ENCODE assay signal across 23 cellular contexts in genomic region chr4:1866095-1866755, GRCh38. TPM values are rescaled to one million over a fixed set of nuclear protein-coding genes. Genes with fewer than 3 reads are reported as not detected.
DNase-seq lines count a peak whose midpoint lies in the region; TF ChIP-seq lines count a peak whose summit lies in the region.
"Had no signal": no experiment of that assay in that cellular context is flagged by ENCODE, and none has a peak within 500 bp of the region (broad histone marks: within the 10 kb centered on the region; RNA-seq: fewer than 3 reads in every experiment).

No MANE protein-coding gene starts in this region.

- no peak for TF ChIP-seq CTCF in osteoblast (IDR thresholded peaks at IDR 0.05; ENCODE audit: extremely low read depth, low read depth, low read length)

- H3K27me3 ChIP-seq in osteoblast (ENCODE audit: insufficient read depth, low read length) = peaks cover 9% of the 10 kb centered on the region

- no peaks in the 10 kb centered on the region for H3K36me3 ChIP-seq in osteoblast (ENCODE audit: insufficient read depth, low read length)

- H3K4me1 ChIP-seq in osteoblast (ENCODE audit: insufficient read depth, low read length) = peaks cover 5% of the 10 kb centered on the region

- no peaks in the 10 kb centered on the region for H3K79me2 ChIP-seq in osteoblast (ENCODE audit: insufficient read depth, low read length)

- H3K4me2 ChIP-seq in osteoblast (ENCODE audit: insufficient read depth, low read length) = no peak overlapping the region

- no peak overlapping the region for H3K4me3 ChIP-seq in osteoblast (ENCODE audit: insufficient read depth, low read length)
- H3K4me3 ChIP-seq: lung had no signal

- peak; percentile 57 for DNase-seq in DMS 273 (lab: John Stamatoyannopoulos, UW; ENCODE audit: unreplicated experiment)
- DNase-seq in DMS 273 treated with DMSO at 0.1 percent for 48 hours (lab: John Stamatoyannopoulos, UW) = no peak
- peak; percentile 27 for DNase-seq in NCI-H2171 (lab: John Stamatoyannopoulos, UW)
- peak; percentile 19 for DNase-seq in RPMI8226
- DNase-seq in osteoblast (ENCODE audit: insufficient read length, low spot score, missing footprints) = peak; percentile 62
- no peak for DNase-seq in NOMO-1 treated with DMSO at 0.1 percent for 48 hours (lab: John Stamatoyannopoulos, UW; ENCODE audit: unreplicated experiment)
- no peak for DNase-seq in NCI-H748 treated with DMSO at 0.1 percent for 48 hours (lab: John Stamatoyannopoulos, UW)
- DNase-seq in middle frontal gyrus (ENCODE audit: extremely low spot score, low spot score) = no peak
- DNase-seq: activated CD4-positive, CD25-positive, alpha-beta regulatory T cell treated with anti-CD3 and anti-CD28 coated beads, Interleukin-2, amount 50 U/mL, for 72 hours; activated CD8-positive, alpha-beta T cell treated with anti-CD3 and anti-CD28 coated beads for 36 hours; activated effector memory CD4-positive, alpha-beta T cell treated with anti-CD3 and anti-CD28 coated beads, Interleukin-2, amount 50 U/mL, for 16 hours; activated naive CD8-positive, alpha-beta T cell treated with anti-CD3 and anti-CD28 coated beads, Interleukin-2, amount 50 U/mL, for 24 hours; CD4-positive, CD25-positive, alpha-beta regulatory T cell; DMS153; HFFc6; IMR-90; MM.1S; nephron progenitor cell; OCI-M1; Right ventricle myocardium superior; trophoblast cell had no signal

- H3K9me3 ChIP-seq in osteoblast (ENCODE audit: low read depth, low read length) = no peaks in the 10 kb centered on the region

- H4K20me1 ChIP-seq in osteoblast (ENCODE audit: insufficient read depth, low read length) = no peaks in the 10 kb centered on the region

- no peak overlapping the region for H2AFZ ChIP-seq in osteoblast (ENCODE audit: low read length)

- H3K27ac ChIP-seq in osteoblast (ENCODE audit: low read depth, low read length) = no peak overlapping the region
- H3K27ac ChIP-seq: 22Rv1 had no signal

RNA-seq across cellular contexts. Expression of gene NSD2, which starts 5.0 kb away (rescaled TPM):
- total RNA-seq in osteoblast = 53.0 and 58.6 TPM in 2 replicates

RNA-seq across cellular contexts. Expression of gene LETM1, which starts 10.3 kb away (rescaled TPM):
- 68.4 and 75.3 TPM in 2 replicates for total RNA-seq in osteoblast

Comparison
In these comparisons a context has a peak if more than half of its experiments do, and no peak if none do; other contexts are left out.
1. DNase-seq: peak in DMS 273 (single experiment), NCI-H2171 (single experiment), RPMI8226 (single experiment) and osteoblast (single experiment); none in DMS 273 treated with DMSO at 0.1 percent for 48 hours (single experiment), NOMO-1 treated with DMSO at 0.1 percent for 48 hours (single experiment), NCI-H748 treated with DMSO at 0.1 percent for 48 hours (single experiment) and middle frontal gyrus (single experiment).